18 cellular contexts compared by ENCODE assay signal in genomic region chr9:26768196-26768595, GRCh38.
A peak's percentile ranks its signal among the peaks of the same experiment; 100 is the strongest.
DNase-seq lines count a peak whose midpoint lies in the region; ATAC-seq and TF ChIP-seq lines count a peak whose summit lies in the region.
"Had no signal": no experiment of that assay in that cellular context is flagged by ENCODE, and none has a peak within 500 bp of the region (broad histone marks: within the 10 kb centered on the region; RNA-seq: fewer than 3 reads in every experiment).

No MANE protein-coding gene starts in this region.

- no peak overlapping the region for H2BK20ac ChIP-seq in IMR-90 (ENCODE audit: low read depth, low read length)

- no peak overlapping the region for H3K4me2 ChIP-seq in IMR-90 (ENCODE audit: low read depth, low read length)
- H3K4me2 ChIP-seq: GM23338 had no signal

- H3K56ac ChIP-seq in IMR-90 (ENCODE audit: extremely low read depth, insufficient read depth, low read length) = no peak overlapping the region

- H2BK5ac ChIP-seq in IMR-90 (ENCODE audit: low read depth, low read length, poor library complexity, severe bottlenecking) = no peak overlapping the region

- dilution Hi-C loops in IMR-90 (cut with HindIII; ENCODE audit: low sequenced_read_pairs, unreplicated experiment) = no loop called here

- H3K4ac ChIP-seq in IMR-90 (ENCODE audit: low read depth, low read length) = no peak overlapping the region

- no peak for ATAC-seq in IMR-90 (ENCODE audit: low read depth)
- ATAC-seq: GM23338 had no signal

- POLR2A ChIA-PET in A673 (lab: Charles Lee; ENCODE audit: low non-redundant PET) (no interaction called here), IMR-90 (lab: Charles Lee; ENCODE audit: unreplicated experiment) (no interaction called here)

- H2BK120ac ChIP-seq in IMR-90 (ENCODE audit: low read depth, low read length) = no peak overlapping the region

- no peak overlapping the region for H4K8ac ChIP-seq in IMR-90 (ENCODE audit: low read depth in 2 of 2, low read length in 2 of 2)

- DNase-seq in A673 (ENCODE audit: low spot score) (peak; percentile 0), IMR-90 (no peak), astrocyte of the cerebellum (ENCODE audit: low read depth) (peak; percentile 35), fibroblast of mammary gland (ENCODE audit: low read depth) (peak; percentile 33), prostate gland (ENCODE audit: low spot score) (no peak), middle frontal gyrus (ENCODE audit: extremely low spot score, low spot score) (no peak), AG08395 (ENCODE audit: low spot score) (no peak)
- no peak for DNase-seq in activated T-helper 1 cell treated with anti-CD3 and anti-CD28 coated beads, Interleukin-12 subunit alpha, Interleukin-12 subunit beta, Interleukin-2, Interleukin-4 antibody, amounts not matched to agents 30 ng/mL and 10 ng/mL and 1 ng/mL, durations not matched to agents 14 hours and 24 hours and 36 hours (ENCODE audit: low spot score)
- DNase-seq: 8988T; AML-193; CD4-positive, alpha-beta T cell; DMS153; DMS79; GF-D8; HCEC 1CT had no signal

- H3K14ac ChIP-seq in IMR-90 (replicated peaks; ENCODE audit: low read depth, low read length) = no peak overlapping the region

- WGBS in IMR-90 (ENCODE audit: extremely low coverage in 2 of 2, insufficient read length in 1 of 2), 2 experiments = no CpG with 5 or more reads among the region's 2 CpGs
- WGBS in prostate gland = 68% methylated on average over 2 of the region's 2 CpGs

- no peak for TF ChIP-seq RAD21 in IMR-90 (IDR thresholded peaks at IDR 0.05; ENCODE audit: low read length)

- TF ChIP-seq CTCF in A673 (conservative IDR thresholded peaks at IDR 0.05; ENCODE audit: low read depth, low read length) (no peak), IMR-90 (conservative IDR thresholded peaks at IDR 0.05; ENCODE audit: low read depth, low read length) (no peak), astrocyte of the cerebellum (IDR thresholded peaks at IDR 0.05; ENCODE audit: low read depth, low read length, missing control alignments) (no peak), fibroblast of mammary gland (conservative IDR thresholded peaks at IDR 0.05; ENCODE audit: control insufficient read depth, insufficient read depth, low read depth, low read length) (no peak), prostate gland (IDR thresholded peaks at IDR 0.05) (no peak)

- H2AFZ ChIP-seq in IMR-90 (replicated peaks; ENCODE audit: low read length, poor library complexity) = no peak overlapping the region
- H2AFZ ChIP-seq: GM23338 had no signal

- H3K18ac ChIP-seq in IMR-90 (ENCODE audit: low read depth, low read length) = no peak overlapping the region

- H3K4me3 Mint-ChIP-seq in activated T-helper 1 cell treated with anti-CD3 and anti-CD28 coated beads, Interleukin-12 subunit alpha, Interleukin-12 subunit beta, Interleukin-2, Interleukin-4 antibody, amounts not matched to agents 30 ng/mL and 10 ng/mL and 1 ng/mL, durations not matched to agents 14 hours and 24 hours and 36 hours = no peak overlapping the region
- H3K4me3 Mint-ChIP-seq: CD4-positive, alpha-beta T cell; GM23338 had no signal

- no peak overlapping the region for H2AK5ac ChIP-seq in IMR-90 (ENCODE audit: low read depth, low read length)

- H3K27ac ChIP-seq in A673 (ENCODE audit: low read depth, low read length, poor library complexity, severe bottlenecking) (no peak overlapping the region), IMR-90 (ENCODE audit: insufficient read depth, low read length) (no peak overlapping the region), prostate gland (no peak overlapping the region)
- H3K27ac ChIP-seq: C4-2B, HL-60 had no signal

- no peaks in the 10 kb centered on the region for H3K27me3 ChIP-seq in A673 (replicated peaks; ENCODE audit: insufficient read depth, low read depth, low read length, poor library complexity)
- H3K27me3 ChIP-seq in IMR-90 (ENCODE audit: control insufficient read depth, insufficient read depth, low read length) = no peaks in the 10 kb centered on the region
- no peaks in the 10 kb centered on the region for H3K27me3 ChIP-seq in prostate gland (replicated peaks; ENCODE audit: insufficient read depth)

- H3K27me3 Mint-ChIP-seq in activated T-helper 1 cell treated with anti-CD3 and anti-CD28 coated beads, Interleukin-12 subunit alpha, Interleukin-12 subunit beta, Interleukin-2, Interleukin-4 antibody, amounts not matched to agents 30 ng/mL and 10 ng/mL and 1 ng/mL, durations not matched to agents 14 hours and 24 hours and 36 hours (ENCODE audit: insufficient read depth) = no peaks in the 10 kb centered on the region

- no peaks in the 10 kb centered on the region for H3K9me1 ChIP-seq in IMR-90 (ENCODE audit: insufficient read depth, low read length)

- no peaks in the 10 kb centered on the region for H3K4me1 ChIP-seq in A673 (ENCODE audit: insufficient read depth, low read length, poor library complexity, severe bottlenecking)
- H3K4me1 ChIP-seq in IMR-90 (ENCODE audit: control insufficient read depth, insufficient read depth, low read length) = no peaks in the 10 kb centered on the region
- no peaks in the 10 kb centered on the region for H3K4me1 ChIP-seq in prostate gland (replicated peaks)

- H2AK9ac ChIP-seq in IMR-90 (replicated peaks; ENCODE audit: low read depth, low read length, poor library complexity) = no peak overlapping the region

- H3K27ac Mint-ChIP-seq in activated T-helper 1 cell treated with anti-CD3 and anti-CD28 coated beads, Interleukin-12 subunit alpha, Interleukin-12 subunit beta, Interleukin-2, Interleukin-4 antibody, amounts not matched to agents 30 ng/mL and 10 ng/mL and 1 ng/mL, durations not matched to agents 14 hours and 24 hours and 36 hours = no peak overlapping the region
- H3K27ac Mint-ChIP-seq: CD4-positive, alpha-beta T cell; GM23338 had no signal

- TF ChIP-seq POLR2A in IMR-90 (IDR thresholded peaks at IDR 0.05; ENCODE audit: low read depth, low read length) = no peak
- TF ChIP-seq POLR2A in prostate gland (IDR thresholded peaks at IDR 0.05) = no peak

- in situ Hi-C loops in IMR-90 (cut with MboI; ENCODE audit: low sequenced_read_pairs) (no loop called here), astrocyte of the cerebellum (cut with HindIII; ENCODE audit: low sequenced_read_pairs) (no loop called here)

- intact Hi-C loops in A673 (cut with micrococcal nuclease; ENCODE audit: unreplicated experiment) (no loop called here), IMR-90 (cut with micrococcal nuclease) (no loop called here), prostate gland (cut with DNase I) (no loop called here)
- intact Hi-C loops in activated T-helper 1 cell treated with anti-CD3 and anti-CD28 coated beads, Interleukin-12 subunit alpha, Interleukin-12 subunit beta, Interleukin-2, Interleukin-4 antibody, amounts not matched to agents 30 ng/mL and 10 ng/mL and 1 ng/mL, durations not matched to agents 14 hours and 24 hours and 36 hours (cut with micrococcal nuclease) = no loop called here

- H4K5ac ChIP-seq in IMR-90 (ENCODE audit: low read depth, low read length) = no peak overlapping the region

- H3K9ac ChIP-seq in IMR-90 (ENCODE audit: low read depth, low read length) = no peak overlapping the region

- no peaks in the 10 kb centered on the region for H3K9me3 Mint-ChIP-seq in activated T-helper 1 cell treated with anti-CD3 and anti-CD28 coated beads, Interleukin-12 subunit alpha, Interleukin-12 subunit beta, Interleukin-2, Interleukin-4 antibody, amounts not matched to agents 30 ng/mL and 10 ng/mL and 1 ng/mL, durations not matched to agents 14 hours and 24 hours and 36 hours
- H3K9me3 Mint-ChIP-seq: CD4-positive, alpha-beta T cell; GM23338 had no signal

- H4K91ac ChIP-seq in IMR-90 (ENCODE audit: insufficient read depth, low read depth, low read length) = no peak overlapping the region

- H3K36me3 ChIP-seq in A673 (ENCODE audit: insufficient read depth, low read length, poor library complexity, severe bottlenecking) (no peaks in the 10 kb centered on the region), IMR-90 (ENCODE audit: control insufficient read depth, insufficient read depth, low read length) (no peaks in the 10 kb centered on the region), prostate gland (no peaks in the 10 kb centered on the region)

- H3K4me3 ChIP-seq in A673 (ENCODE audit: low read depth, low read length, poor library complexity, severe bottlenecking) (no peak overlapping the region), IMR-90 (ENCODE audit: insufficient read depth, low read depth, low read length) (no peak overlapping the region), astrocyte of the cerebellum (ENCODE audit: low read depth, low read length) (no peak overlapping the region), fibroblast of mammary gland (ENCODE audit: control insufficient read depth, low read depth, low read length) (no peak overlapping the region), prostate gland (no peak overlapping the region)
- H3K4me3 ChIP-seq: GM23338 had no signal

- H3K4me1 Mint-ChIP-seq in activated T-helper 1 cell treated with anti-CD3 and anti-CD28 coated beads, Interleukin-12 subunit alpha, Interleukin-12 subunit beta, Interleukin-2, Interleukin-4 antibody, amounts not matched to agents 30 ng/mL and 10 ng/mL and 1 ng/mL, durations not matched to agents 14 hours and 24 hours and 36 hours (ENCODE audit: low read depth) = no peaks in the 10 kb centered on the region

- CTCF ChIA-PET in A673 (lab: Charles Lee) = no interaction called here
- CTCF ChIA-PET in IMR-90 (lab: Yijun Ruan, JAX) = no interaction called here

- H3K23ac ChIP-seq in IMR-90 (ENCODE audit: low read depth, low read length) = no peak overlapping the region

- no peaks in the 10 kb centered on the region for H3K9me3 ChIP-seq in A673 (ENCODE audit: low read depth, low read length, poor library complexity, severe bottlenecking)
- no peaks in the 10 kb centered on the region for H3K9me3 ChIP-seq in IMR-90 (ENCODE audit: control insufficient read depth, insufficient read depth, low read length)
- H3K9me3 ChIP-seq in prostate gland = no peaks in the 10 kb centered on the region

- H3K36me3 Mint-ChIP-seq in activated T-helper 1 cell treated with anti-CD3 and anti-CD28 coated beads, Interleukin-12 subunit alpha, Interleukin-12 subunit beta, Interleukin-2, Interleukin-4 antibody, amounts not matched to agents 30 ng/mL and 10 ng/mL and 1 ng/mL, durations not matched to agents 14 hours and 24 hours and 36 hours (ENCODE audit: low read depth) = no peaks in the 10 kb centered on the region

- no peaks in the 10 kb centered on the region for H3K79me1 ChIP-seq in IMR-90 (ENCODE audit: low read depth in 1 of 2, low read length in 2 of 2)

- H2BK15ac ChIP-seq in IMR-90 (ENCODE audit: low read depth, low read length) = no peak overlapping the region

- BruUV-seq in A673 (replicated peaks; lab: Mats Ljungman, UMichigan) (no TSS peak), IMR-90 (replicated peaks; lab: Mats Ljungman, UMichigan) (no TSS peak)

- H4K20me1 ChIP-seq in IMR-90 (ENCODE audit: insufficient read depth, low read length) = no peaks in the 10 kb centered on the region

TF ChIP-seq in IMR-90, 13 proteins besides CTCF, POLR2A, EP300 and RAD21:
- TF ChIP-seq MAFK (IDR thresholded peaks at IDR 0.05; ENCODE audit: low read depth, low read length) = peak; percentile 47; the same call in 1 of the 2 replicates
- TF ChIP-seq BHLHE40 (IDR thresholded peaks at IDR 0.05; ENCODE audit: low read depth, low read length) = no peak

Comparison
In these comparisons a context has a peak if more than half of its experiments do, and no peak if none do; other contexts are left out.
1. DNase-seq: peak in A673 (single experiment), astrocyte of the cerebellum (single experiment) and fibroblast of mammary gland (single experiment); none in IMR-90 (single experiment), activated T-helper 1 cell treated with anti-CD3 and anti-CD28 coated beads, Interleukin-12 subunit alpha, Interleukin-12 subunit beta, Interleukin-2, Interleukin-4 antibody, amounts not matched to agents 30 ng/mL and 10 ng/mL and 1 ng/mL, durations not matched to agents 14 hours and 24 hours and 36 hours (single experiment), prostate gland (single experiment), middle frontal gyrus (single experiment) and AG08395 (single experiment).